ENCODE assay signal across 8 cellular contexts in the genomic region with DNA sequence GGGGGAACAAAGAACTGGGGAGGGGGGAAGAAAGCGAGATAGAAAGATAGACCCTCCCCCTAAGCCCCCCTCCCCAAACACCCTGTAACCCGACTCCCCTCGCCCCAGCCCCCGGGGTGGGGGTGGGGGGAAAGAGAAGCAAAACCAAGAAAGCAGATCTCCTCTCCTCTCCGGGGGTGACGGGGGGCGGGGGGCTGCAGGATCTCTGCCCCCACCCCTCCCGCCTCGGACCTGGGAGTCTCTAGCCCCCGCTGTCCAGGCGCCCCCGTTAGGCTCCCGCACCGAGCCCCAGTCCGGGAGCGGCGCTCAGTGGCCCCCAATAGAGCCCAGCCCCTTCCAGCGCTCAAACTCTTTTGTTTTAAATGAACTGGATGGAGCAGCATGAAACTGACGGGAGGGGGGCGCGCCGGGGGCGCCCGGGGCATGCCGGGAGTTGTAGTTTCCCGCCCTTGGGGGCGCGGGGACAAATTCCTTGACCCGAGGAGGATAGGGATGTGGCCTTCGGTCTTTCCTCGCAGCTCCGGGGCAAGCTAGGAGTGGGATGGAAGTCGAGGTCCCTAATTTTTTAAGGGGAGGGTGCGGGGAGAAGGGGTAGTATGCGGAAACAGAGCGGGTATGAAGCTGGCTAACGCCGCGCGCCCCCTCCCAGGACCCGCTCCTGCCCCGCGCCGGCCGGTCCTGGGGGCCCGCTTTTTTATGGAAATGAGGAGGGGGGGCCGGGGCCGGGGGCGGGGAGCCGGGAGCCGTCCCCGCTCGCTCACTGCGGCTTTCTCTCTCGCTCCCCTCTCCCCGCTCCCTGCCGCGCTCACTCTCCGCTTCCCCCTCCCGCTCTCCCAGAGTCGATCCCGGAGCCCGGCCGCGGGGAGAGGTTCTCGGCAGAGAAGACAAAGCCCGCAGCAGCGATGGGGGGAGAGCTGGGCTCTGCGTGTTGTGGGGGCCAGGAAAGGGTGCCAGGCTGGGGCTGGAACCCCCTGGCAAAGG. TPM values are rescaled to one million over a fixed set of nuclear protein-coding genes. Genes with fewer than 3 reads are reported as not detected.
DNase-seq lines count a peak whose midpoint lies in the region; ATAC-seq and TF ChIP-seq lines count a peak whose summit lies in the region.

A gene with protein sequence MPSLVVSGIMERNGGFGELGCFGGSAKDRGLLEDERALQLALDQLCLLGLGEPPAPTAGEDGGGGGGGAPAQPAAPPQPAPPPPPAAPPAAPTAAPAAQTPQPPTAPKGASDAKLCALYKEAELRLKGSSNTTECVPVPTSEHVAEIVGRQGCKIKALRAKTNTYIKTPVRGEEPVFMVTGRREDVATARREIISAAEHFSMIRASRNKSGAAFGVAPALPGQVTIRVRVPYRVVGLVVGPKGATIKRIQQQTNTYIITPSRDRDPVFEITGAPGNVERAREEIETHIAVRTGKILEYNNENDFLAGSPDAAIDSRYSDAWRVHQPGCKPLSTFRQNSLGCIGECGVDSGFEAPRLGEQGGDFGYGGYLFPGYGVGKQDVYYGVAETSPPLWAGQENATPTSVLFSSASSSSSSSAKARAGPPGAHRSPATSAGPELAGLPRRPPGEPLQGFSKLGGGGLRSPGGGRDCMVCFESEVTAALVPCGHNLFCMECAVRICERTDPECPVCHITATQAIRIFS (minus strand): TSS at position 355 of the 981 bp plus-strand sequence. CDS start 467 bp downstream, outside the sequence.

- H3K27me3 ChIP-seq in BJ (ENCODE audit: control insufficient read depth, insufficient read depth, low read length) (no peaks in the 10 kb centered on the region), colonic mucosa (no peaks in the 10 kb centered on the region), kidney epithelial cell (ENCODE audit: control insufficient read depth, insufficient read depth, low read length) (no peaks in the 10 kb centered on the region)

- TF ChIP-seq CTCF in BJ (IDR thresholded peaks at IDR 0.05; ENCODE audit: insufficient read depth, low read depth, low read length) (no peak), HEK293 (tag by site-specific recombination; IDR thresholded peaks at IDR 0.05) (no peak; the same call in 1 of the 2 replicates), colonic mucosa (IDR thresholded peaks at IDR 0.05) (no peak), kidney epithelial cell (IDR thresholded peaks at IDR 0.05; ENCODE audit: insufficient read depth, low read length, poor library complexity, severe bottlenecking) (no peak)

- peak; percentile 80 for ATAC-seq in activated CD4-positive, CD25-positive, alpha-beta regulatory T cell treated with anti-CD3 and anti-CD28 coated beads, Interleukin-2, amount 50 U/mL, for 24 hours
- no peak for ATAC-seq in GM21786 (IDR thresholded peaks at IDR 0.05; ENCODE audit: unreplicated experiment)

- DNase-seq in BJ (ENCODE audit: low read depth) (no peak), NCI-H345 (lab: John Stamatoyannopoulos, UW) (peak; percentile 97), colonic mucosa (peak; percentile 83), kidney epithelial cell (ENCODE audit: low read depth) (no peak)
- peak; percentile 35 to 50 for DNase-seq in stimulated activated CD4-positive, alpha-beta T cell treated with anti-CD3 and anti-CD28 coated beads, Interleukin-15, amount 100 ng/mL, for 1 hour (ENCODE audit: low read depth in 1 of 2, low spot score in 1 of 2)

- no peaks in the 10 kb centered on the region for H3K9me3 ChIP-seq in HEK293 (ENCODE audit: control insufficient read depth, insufficient read depth, low read depth, low read length)
- no peaks in the 10 kb centered on the region for H3K9me3 ChIP-seq in colonic mucosa

- POLR2A ChIA-PET in BJ (lab: Charles Lee) = no interaction called here
- POLR2A ChIA-PET in HEK293 (lab: Yijun Ruan, JAX) = interaction anchor here (0.6 to 1.1 kb wide), 4 partner anchors 105 to 200 kb away, joined by 3 read pairs; partner anchors contain the start of genes PMF1 and SMG5

- CTCF ChIA-PET in BJ (lab: Yijun Ruan, JAX) = interaction anchor here (0.9 to 27.9 kb wide), 4 partner anchors 14 to 143 kb away, joined by 3 to 983 read pairs (median 16); partner anchors contain the start of gene LMNA
- CTCF ChIA-PET in HEK293 (lab: Yijun Ruan, JAX) = interaction anchor here (0.6 to 2.9 kb wide), 10 partner anchors 9 to 177 kb away, joined by 3 to 20 read pairs (median 5); no protein-coding TSS in a partner anchor

- no peaks in the 10 kb centered on the region; the same call in 1 of the 2 replicates for H3K36me3 ChIP-seq in BJ (ENCODE audit: control insufficient read depth, insufficient read depth, low read length)
- peaks cover 0 to 8% of the 10 kb centered on the region in 2 experiments; a peak in 1 of 3 replicates for H3K36me3 ChIP-seq in HEK293 (ENCODE audit: control insufficient read depth in 2 of 2, insufficient read depth in 1 of 2, low read length in 2 of 2)
- no peaks in the 10 kb centered on the region for H3K36me3 ChIP-seq in colonic mucosa
- no peaks in the 10 kb centered on the region for H3K36me3 ChIP-seq in kidney epithelial cell (ENCODE audit: control insufficient read depth, insufficient read depth, low read length)

- peak within 1 kb of the TSS; percentile 68 to 74 for H3K9ac ChIP-seq in colonic mucosa (ENCODE audit: low read depth in 2 of 2, low read length in 2 of 2)

- H3K4me3 ChIP-seq in BJ (ENCODE audit: low read depth, low read length) = peak within 1 kb of the TSS; percentile 64
- peak within 1 kb of the TSS; percentile 77 for H3K4me3 ChIP-seq in HEK293 (ENCODE audit: low read depth, low read length)
- H3K4me3 ChIP-seq in colonic mucosa = peak within 1 kb of the TSS; percentile 80
- H3K4me3 ChIP-seq in kidney epithelial cell (ENCODE audit: low read depth, low read length) = peak within 1 kb of the TSS; percentile 72

- H3K27ac ChIP-seq in HEK293 (ENCODE audit: extremely low read depth, low read depth, low read length) (peak within 1 kb of the TSS; percentile 64), colonic mucosa (no peak within 1 kb of the TSS)

- H3K4me1 ChIP-seq in HEK293 (ENCODE audit: control insufficient read depth, insufficient read depth, low read length) (peaks cover 3% of the 10 kb centered on the region; the same call in 1 of the 2 replicates), colonic mucosa (no peaks in the 10 kb centered on the region)

- intact Hi-C loops in colonic mucosa (cut with DNase I) = no loop called here

TF ChIP-seq in HEK293, 187 proteins besides CTCF, POLR2A, EP300 and RAD21 (continues in another document):
- TF ChIP-seq FEZF1 (tag by site-specific recombination; IDR thresholded peaks at IDR 0.05) (no peak), ZNF146 (tag by site-specific recombination; IDR thresholded peaks at IDR 0.05) (no peak), ZNF629 (tag by site-specific recombination; IDR thresholded peaks at IDR 0.05) (peak; percentile 5; the same call in 1 of the 2 replicates), SETDB1 (IDR thresholded peaks at IDR 0.05; ENCODE audit: insufficient read length, low read length) (no peak), ZNF473 (tag by site-specific recombination; IDR thresholded peaks at IDR 0.05) (no peak), ZNF23 (tag by site-specific recombination; IDR thresholded peaks at IDR 0.05; ENCODE audit: borderline replicate concordance) (no peak), ZBTB7A (tag by site-specific recombination; IDR thresholded peaks at IDR 0.05; ENCODE audit: low read depth) (peak; percentile 87), ZNF155 (tag by site-specific recombination; IDR thresholded peaks at IDR 0.05) (no peak), ZNF704 (tag by site-specific recombination; IDR thresholded peaks at IDR 0.05) (no peak)
- TF ChIP-seq, protein P1, sequence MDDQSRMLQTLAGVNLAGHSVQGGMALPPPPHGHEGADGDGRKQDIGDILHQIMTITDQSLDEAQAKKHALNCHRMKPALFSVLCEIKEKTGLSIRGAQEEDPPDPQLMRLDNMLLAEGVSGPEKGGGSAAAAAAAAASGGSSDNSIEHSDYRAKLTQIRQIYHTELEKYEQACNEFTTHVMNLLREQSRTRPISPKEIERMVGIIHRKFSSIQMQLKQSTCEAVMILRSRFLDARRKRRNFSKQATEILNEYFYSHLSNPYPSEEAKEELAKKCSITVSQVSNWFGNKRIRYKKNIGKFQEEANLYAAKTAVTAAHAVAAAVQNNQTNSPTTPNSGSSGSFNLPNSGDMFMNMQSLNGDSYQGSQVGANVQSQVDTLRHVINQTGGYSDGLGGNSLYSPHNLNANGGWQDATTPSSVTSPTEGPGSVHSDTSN (CRISPR knock-in tag; IDR thresholded peaks at IDR 0.05) = no peak
- TF ChIP-seq, protein P2, sequence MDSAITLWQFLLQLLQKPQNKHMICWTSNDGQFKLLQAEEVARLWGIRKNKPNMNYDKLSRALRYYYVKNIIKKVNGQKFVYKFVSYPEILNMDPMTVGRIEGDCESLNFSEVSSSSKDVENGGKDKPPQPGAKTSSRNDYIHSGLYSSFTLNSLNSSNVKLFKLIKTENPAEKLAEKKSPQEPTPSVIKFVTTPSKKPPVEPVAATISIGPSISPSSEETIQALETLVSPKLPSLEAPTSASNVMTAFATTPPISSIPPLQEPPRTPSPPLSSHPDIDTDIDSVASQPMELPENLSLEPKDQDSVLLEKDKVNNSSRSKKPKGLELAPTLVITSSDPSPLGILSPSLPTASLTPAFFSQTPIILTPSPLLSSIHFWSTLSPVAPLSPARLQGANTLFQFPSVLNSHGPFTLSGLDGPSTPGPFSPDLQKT (IDR thresholded peaks at IDR 0.05; ENCODE audit: borderline replicate concordance, low read depth, low read length) = no peak
- TF ChIP-seq, protein P3, sequence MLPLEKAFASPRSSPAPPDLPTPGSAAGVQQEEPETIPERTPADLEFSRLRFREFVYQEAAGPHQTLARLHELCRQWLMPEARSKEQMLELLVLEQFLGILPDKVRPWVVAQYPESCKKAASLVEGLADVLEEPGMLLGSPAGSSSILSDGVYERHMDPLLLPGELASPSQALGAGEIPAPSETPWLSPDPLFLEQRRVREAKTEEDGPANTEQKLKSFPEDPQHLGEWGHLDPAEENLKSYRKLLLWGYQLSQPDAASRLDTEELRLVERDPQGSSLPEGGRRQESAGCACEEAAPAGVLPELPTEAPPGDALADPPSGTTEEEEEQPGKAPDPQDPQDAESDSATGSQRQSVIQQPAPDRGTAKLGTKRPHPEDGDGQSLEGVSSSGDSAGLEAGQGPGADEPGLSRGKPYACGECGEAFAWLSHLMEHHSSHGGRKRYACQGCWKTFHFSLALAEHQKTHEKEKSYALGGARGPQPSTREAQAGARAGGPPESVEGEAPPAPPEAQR (tag by site-specific recombination; IDR thresholded peaks at IDR 0.05) = no peak

RNA-seq across cellular contexts. Expression of the gene that starts here (rescaled TPM):
- polyA plus RNA-seq in BJ (2011; rRNA removed) = 1.9 TPM in 2 replicates
- polyA minus RNA-seq in BJ (2011; rRNA and poly(A)+ RNA removed) = 1.8 and 2.4 TPM in 2 replicates
- total RNA-seq in colonic mucosa (1 to 10 TPM; 1.6 to 3.7 TPM), kidney epithelial cell (34.5 and 34.6 TPM in 2 replicates)

Comparison
In these comparisons a context has a peak if more than half of its experiments do, and no peak if none do; other contexts are left out.
1. DNase-seq: peak in NCI-H345 (single experiment), colonic mucosa (single experiment) and stimulated activated CD4-positive, alpha-beta T cell treated with anti-CD3 and anti-CD28 coated beads, Interleukin-15, amount 100 ng/mL, for 1 hour (2 of 2); none in BJ (single experiment) and kidney epithelial cell (single experiment).
2. Peak in every context shown above with its lines, with median percentiles within 50 percentile points of each other: H3K4me3 ChIP-seq.